2 cellular contexts compared by ENCODE assay signal in the genomic region with DNA sequence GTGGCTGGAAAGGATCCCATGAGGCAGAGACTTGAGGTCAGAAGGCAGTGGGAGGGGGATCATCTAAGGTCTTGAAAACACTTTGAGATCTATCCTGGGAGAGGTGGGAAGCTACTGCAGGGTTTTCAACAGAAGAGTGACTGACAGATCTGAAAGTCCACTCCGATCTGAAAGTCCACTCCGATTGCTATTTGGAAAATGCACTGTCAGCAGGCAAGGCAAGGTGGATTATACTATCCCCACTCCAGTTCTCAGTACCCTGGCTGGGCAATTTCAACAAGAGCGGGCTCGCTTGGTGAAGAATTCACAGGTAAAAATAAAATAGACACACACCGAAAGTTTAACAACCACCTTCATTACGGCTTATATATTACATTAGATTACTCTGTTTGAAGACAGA.
TF ChIP-seq lines count a peak whose summit lies in the region.

No MANE protein-coding gene starts in this region.

TF ChIP-seq in A549, 52 proteins besides CTCF, POLR2A, EP300 and RAD21:
- TF ChIP-seq MAFK (IDR thresholded peaks at IDR 0.05; ENCODE audit: partially characterized antibody) (peak; percentile 24), MYC (IDR thresholded peaks at IDR 0.05; ENCODE audit: borderline replicate concordance, low read length) (no peak)

TF ChIP-seq in IMR-90, 13 proteins besides CTCF, POLR2A, EP300 and RAD21:
- TF ChIP-seq BHLHE40 (IDR thresholded peaks at IDR 0.05; ENCODE audit: low read depth, low read length) (no peak), MAFK (IDR thresholded peaks at IDR 0.05; ENCODE audit: low read depth, low read length) (peak; percentile 56; the same call in 1 of the 2 replicates)
